In genomic region chr6:19839788-19840187, GRCh38 we compare ENCODE assay signal across 14 cellular contexts. TPM values are rescaled to one million over a fixed set of nuclear protein-coding genes. Genes with fewer than 3 reads are reported as not detected.
DNase-seq lines count a peak whose midpoint lies in the region; ATAC-seq and TF ChIP-seq lines count a peak whose summit lies in the region.
"Had no signal": no experiment of that assay in that cellular context is flagged by ENCODE, and none has a peak within 500 bp of the region (broad histone marks: within the 10 kb centered on the region; RNA-seq: fewer than 3 reads in every experiment).

No MANE protein-coding gene starts in this region.

- H3K9me3 ChIP-seq in adipocyte (ENCODE audit: control insufficient read depth, low read length) (no peaks in the 10 kb centered on the region), subcutaneous abdominal adipose tissue (ENCODE audit: control insufficient read depth in 5 of 5, low read length in 5 of 5) (no peaks in the 10 kb centered on the region)

- intact Hi-C loops in activated CD8-positive, alpha-beta T cell treated with anti-CD3 and anti-CD28 coated beads for 36 hours (cut with micrococcal nuclease) = no loop called here

- H3K9ac ChIP-seq in adipocyte (ENCODE audit: low read length) (peak overlapping the region; percentile 95), subcutaneous abdominal adipose tissue (ENCODE audit: low read length in 5 of 5) (peak overlapping the region in 2 of 5 donors; percentile 35 to 79)

- H3K27me3 Mint-ChIP-seq in activated CD8-positive, alpha-beta T cell treated with anti-CD3 and anti-CD28 coated beads for 36 hours = peaks cover 45% of the 10 kb centered on the region

- H3K36me3 Mint-ChIP-seq in activated CD8-positive, alpha-beta T cell treated with anti-CD3 and anti-CD28 coated beads for 36 hours (ENCODE audit: low read depth) = peaks cover 3% of the 10 kb centered on the region
- H3K36me3 Mint-ChIP-seq: natural killer cell had no signal

- no peak overlapping the region for H3K27ac Mint-ChIP-seq in activated CD8-positive, alpha-beta T cell treated with anti-CD3 and anti-CD28 coated beads for 36 hours
- H3K27ac Mint-ChIP-seq: activated B cell treated with CpG ODN at 0.5 μM for 24 hours, natural killer cell had no signal

- POLR2A ChIA-PET in activated CD8-positive, alpha-beta T cell treated with anti-CD3 and anti-CD28 coated beads for 36 hours (lab: Charles Lee) = no interaction called here

- H3K36me3 ChIP-seq in adipocyte (ENCODE audit: control insufficient read depth, insufficient read depth, low read length, severe bottlenecking) (peaks cover 9% of the 10 kb centered on the region), subcutaneous abdominal adipose tissue (ENCODE audit: control insufficient read depth in 5 of 5, insufficient read depth in 5 of 5, low read length in 5 of 5) (no peaks in the 10 kb centered on the region)

- H3K27me3 ChIP-seq in adipocyte (replicated peaks; ENCODE audit: control insufficient read depth, insufficient read depth, low read length) (no peaks in the 10 kb centered on the region), subcutaneous abdominal adipose tissue (ENCODE audit: control insufficient read depth in 5 of 5, insufficient read depth in 4 of 5, low read length in 5 of 5) (peaks cover 0 to 9% (median 4%) of the 10 kb centered on the region in 5 donors)

- DNase-seq in DMS79 treated with DMSO at 0.1 percent for 48 hours (lab: John Stamatoyannopoulos, UW) (peak; percentile 52), DMS79 (lab: John Stamatoyannopoulos, UW) (no peak), adipocyte (ENCODE audit: low read depth) (no peak), left kidney (ENCODE audit: low read depth, low spot score) (peak; percentile 15), CD1c-positive myeloid dendritic cell (ENCODE audit: extremely low spot score) (no peak), DMS 273 treated with DMSO at 0.1 percent for 48 hours (lab: John Stamatoyannopoulos, UW) (no peak)
- DNase-seq in activated CD8-positive, alpha-beta T cell treated with anti-CD3 and anti-CD28 coated beads for 36 hours = no peak
- DNase-seq: 8988T; activated B cell treated with CpG ODN at 0.5 μM for 24 hours; activated T-cell treated with anti-CD3 and anti-CD28 coated beads, Interleukin-2, amount 50 U/mL, for 48 hours; EL; natural killer cell; stimulated activated CD4-positive, alpha-beta T cell treated with anti-CD3 and anti-CD28 coated beads, Interleukin-4, amount 100 ng/mL, for 1 hour had no signal

- no peak overlapping the region for H3K4me3 Mint-ChIP-seq in activated CD8-positive, alpha-beta T cell treated with anti-CD3 and anti-CD28 coated beads for 36 hours
- H3K4me3 Mint-ChIP-seq: activated B cell treated with CpG ODN at 0.5 μM for 24 hours, natural killer cell had no signal

- CTCF ChIA-PET in activated CD8-positive, alpha-beta T cell treated with anti-CD3 and anti-CD28 coated beads for 36 hours (lab: Charles Lee) = no interaction called here

- no peak overlapping the region for H3K27ac ChIP-seq in subcutaneous abdominal adipose tissue (ENCODE audit: low read depth, low read length)

- TF ChIP-seq CTCF in activated CD8-positive, alpha-beta T cell treated with anti-CD3 and anti-CD28 coated beads for 36 hours (IDR thresholded peaks at IDR 0.05) = no peak

- no peaks in the 10 kb centered on the region for H3K9me3 Mint-ChIP-seq in activated CD8-positive, alpha-beta T cell treated with anti-CD3 and anti-CD28 coated beads for 36 hours
- H3K9me3 Mint-ChIP-seq: natural killer cell had no signal

- no peak for ATAC-seq in activated CD8-positive, alpha-beta T cell treated with anti-CD3 and anti-CD28 coated beads for 36 hours
- ATAC-seq: natural killer cell had no signal

- H3K4me1 Mint-ChIP-seq in activated CD8-positive, alpha-beta T cell treated with anti-CD3 and anti-CD28 coated beads for 36 hours (ENCODE audit: low read depth) = peaks cover 4% of the 10 kb centered on the region

- peak overlapping the region; percentile 94 for H3K4me3 ChIP-seq in adipocyte (ENCODE audit: low read length)
- H3K4me3 ChIP-seq in subcutaneous abdominal adipose tissue (ENCODE audit: low read depth in 1 of 5, low read length in 5 of 5) = peak overlapping the region in 4 of 5 donors; percentile 28 to 90 (median 84)

- H3K4me1 ChIP-seq in adipocyte (ENCODE audit: control insufficient read depth, insufficient read depth, low read length) = peaks cover 5% of the 10 kb centered on the region
- peaks cover 0 to 25% (median 21%) of the 10 kb centered on the region in 5 donors for H3K4me1 ChIP-seq in subcutaneous abdominal adipose tissue (ENCODE audit: control insufficient read depth in 5 of 5, insufficient read depth in 5 of 5, low read length in 5 of 5)

RNA-seq across cellular contexts. Expression of gene ID4, which starts 2.6 kb away (rescaled TPM):
- total RNA-seq in activated CD8-positive, alpha-beta T cell treated with anti-CD3 and anti-CD28 coated beads for 36 hours = not detected
- total RNA-seq: activated B cell treated with CpG ODN at 0.5 μM for 24 hours, natural killer cell had no signal

Comparison
In these comparisons a context has a peak if more than half of its experiments do, and no peak if none do; other contexts are left out.
1. DNase-seq: peak in DMS79 treated with DMSO at 0.1 percent for 48 hours (single experiment) and left kidney (single experiment); none in DMS79 (single experiment), adipocyte (single experiment), CD1c-positive myeloid dendritic cell (single experiment), activated CD8-positive, alpha-beta T cell treated with anti-CD3 and anti-CD28 coated beads for 36 hours (single experiment) and DMS 273 treated with DMSO at 0.1 percent for 48 hours (single experiment).